ENCODE assay signal across 9 cellular contexts in the genomic region with DNA sequence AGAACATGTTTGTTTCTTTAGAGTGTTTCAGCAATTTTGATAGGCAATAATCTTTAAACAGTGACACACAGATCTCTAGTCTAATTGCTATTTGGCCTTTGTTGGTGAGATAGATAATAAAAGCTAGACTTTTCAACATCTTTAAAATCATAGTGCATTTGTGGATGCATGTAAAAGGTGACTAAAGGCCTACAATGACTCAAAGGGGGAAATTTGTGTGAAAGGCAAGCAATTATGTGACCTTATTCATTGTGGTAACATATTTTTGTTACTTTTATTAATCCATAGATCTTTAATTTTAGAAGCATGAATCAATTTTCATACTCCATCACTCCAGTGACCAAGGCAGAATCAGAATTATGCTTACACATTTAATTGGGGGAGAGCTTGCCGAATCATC.
"Had no signal": no experiment of that assay in that cellular context is flagged by ENCODE, and none has a peak within 500 bp of the region (broad histone marks: within the 10 kb centered on the region; RNA-seq: fewer than 3 reads in every experiment).

No MANE protein-coding gene starts in this region.

- H3K4me1 Mint-ChIP-seq: H9, IgD-negative memory B cell had no signal

- H3K36me3 Mint-ChIP-seq: IgD-negative memory B cell had no signal

- H3K27ac Mint-ChIP-seq: H9, HFFc6, IgD-negative memory B cell had no signal

- H3K27me3 Mint-ChIP-seq: IgD-negative memory B cell had no signal

- H3K4me3 Mint-ChIP-seq: H9, HFFc6, IgD-negative memory B cell had no signal

- H3K9me3 Mint-ChIP-seq: H9 had no signal

- H3K27ac ChIP-seq: HL-60, KMS-11 had no signal

- FAIRE-seq: HepG2 had no signal

- H3K4me2 ChIP-seq: KMS-11 had no signal

- H3K9ac ChIP-seq: KMS-11 had no signal

- DNase-seq: GOT3, H9, HFFc6, KBM-7 had no signal

- ATAC-seq: HCT116, HepG2 had no signal
